Comparison of ENCODE assay signal across 10 cellular contexts in the genomic region with DNA sequence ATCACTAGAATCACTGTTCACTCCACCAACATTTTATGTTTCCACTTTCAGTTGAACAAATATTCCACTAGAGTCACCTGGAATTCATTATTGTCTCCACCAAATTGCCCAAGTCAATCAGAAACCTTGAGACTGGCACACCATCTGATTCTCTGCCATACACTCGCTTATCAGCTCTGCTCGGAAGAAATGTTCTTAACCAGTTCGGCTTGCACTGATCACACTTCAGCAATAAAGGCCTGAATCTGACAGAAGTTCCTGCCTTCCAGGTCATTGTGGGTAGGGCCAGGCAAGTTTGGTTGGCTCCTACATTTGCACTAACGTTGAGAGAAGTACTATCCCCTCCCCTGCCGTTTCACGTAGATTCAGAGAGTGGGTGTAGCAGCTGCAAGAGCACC. TPM values are rescaled to one million over a fixed set of nuclear protein-coding genes. Genes with fewer than 3 reads are reported as not detected.
A peak's percentile ranks its signal among the peaks of the same experiment; 100 is the strongest.
DNase-seq lines count a peak whose midpoint lies in the region; ATAC-seq, FAIRE-seq and TF ChIP-seq lines count a peak whose summit lies in the region.
"Had no signal": no experiment of that assay in that cellular context is flagged by ENCODE, and none has a peak within 500 bp of the region (broad histone marks: within the 10 kb centered on the region; RNA-seq: fewer than 3 reads in every experiment).

No MANE protein-coding gene starts in this region.

- TF ChIP-seq CTCF in HepG2 (CRISPR knock-in tag; IDR thresholded peaks at IDR 0.05): no peak
- TF ChIP-seq CTCF in tibial nerve (IDR thresholded peaks at IDR 0.05): no peak

- FAIRE-seq in HepG2 (lab: Jason Lieb, UNC): no peak

- BruUV-seq in HepG2 (replicated peaks; lab: Mats Ljungman, UMichigan): TSS peak; percentile 45

- H3K4me2 ChIP-seq in HepG2 (ENCODE audit: low read depth, low read length): peak overlapping the region; percentile 91

- TF ChIP-seq POLR2A in HepG2 (IDR thresholded peaks at IDR 0.05; ENCODE audit: insufficient read depth in 1 of 2, low read depth in 2 of 2, low read length in 2 of 2) (0 out of 4 replicates have a peak, but pooled peaks of 1 of the 2 experiments have one; percentile 11), tibial nerve (IDR thresholded peaks at IDR 0.05) (no peak)

- no peaks in the 10 kb centered on the region for H3K9me3 ChIP-seq in HepG2 (ENCODE audit: low read length)
- no peaks in the 10 kb centered on the region for H3K9me3 ChIP-seq in tibial nerve

- peaks cover 60% of the 10 kb centered on the region for H3K4me1 Mint-ChIP-seq in activated CD4-positive, alpha-beta T cell treated with anti-CD3 and anti-CD28 coated beads, Interleukin-2, amount 10 ng/mL, durations not matched to agents 7 days and 5 days

- peaks cover 58% of the 10 kb centered on the region for H3K79me2 ChIP-seq in HepG2 (ENCODE audit: insufficient read depth, low read length)

- DNase-seq in activated CD4-positive, alpha-beta T cell treated with anti-CD3 and anti-CD28 coated beads, Interleukin-2, amount 10 ng/mL, durations not matched to agents 7 days and 5 days: no peak
- no peak for DNase-seq in activated CD4-positive, alpha-beta T cell treated with anti-CD3 and anti-CD28 coated beads for 1 hour
- DNase-seq in HepG2 (ENCODE audit: low spot score) (no peak), tibial nerve (ENCODE audit: low spot score in 2 of 2) (no peak), NCI-H128 (lab: John Stamatoyannopoulos, UW; ENCODE audit: unreplicated experiment) (no peak), OCI-M2 (lab: John Stamatoyannopoulos, UW; ENCODE audit: unreplicated experiment) (no peak), GM19240 (ENCODE audit: insufficient read length, low spot score) (no peak)

- peak overlapping the region; percentile 92 for H3K27ac Mint-ChIP-seq in activated CD4-positive, alpha-beta T cell treated with anti-CD3 and anti-CD28 coated beads, Interleukin-2, amount 10 ng/mL, durations not matched to agents 7 days and 5 days

- no peak overlapping the region for H2AFZ ChIP-seq in HepG2 (ENCODE audit: low read length)

- H3K36me3 ChIP-seq in HepG2 (replicated peaks in 1 of 2; ENCODE audit: control insufficient read depth in 1 of 2, insufficient read depth in 2 of 2, low read length in 2 of 2) (peaks cover 4 to 5% of the 10 kb centered on the region in 2 experiments; a peak in 3 of 5 replicates), tibial nerve (peaks cover 0 to 3% (median 0%) of the 10 kb centered on the region in 3 donors)

- H3K27me3 Mint-ChIP-seq in activated CD4-positive, alpha-beta T cell treated with anti-CD3 and anti-CD28 coated beads, Interleukin-2, amount 10 ng/mL, durations not matched to agents 7 days and 5 days: peaks cover 1% of the 10 kb centered on the region

- CTCF ChIA-PET in activated CD4-positive, alpha-beta T cell treated with anti-CD3 and anti-CD28 coated beads, Interleukin-2, amount 10 ng/mL, durations not matched to agents 7 days and 5 days (lab: Charles Lee): interaction anchor here (0.6 to 2.4 kb wide), 3 partner anchors 11 to 30 kb away, joined by 3 to 9 read pairs (median 4); a partner anchor contains a TSS
- CTCF ChIA-PET in HepG2 (lab: Yijun Ruan, JAX; ENCODE audit: low intra/inter-chr PET ratio, low total read pairs): no interaction called here

- ATAC-seq in HepG2: no peak; the same call in 2 of the 3 replicates

- H3K27ac ChIP-seq in adipose tissue (ENCODE audit: low read depth, low read length) (peak overlapping the region; percentile 70), HepG2 (ENCODE audit: extremely low read length, insufficient read depth, low read length) (peak overlapping the region; percentile 69), tibial nerve (peak overlapping the region; percentile 87 to 95 (median 94))

- in situ Hi-C loops in HepG2 (cut with HindIII; ENCODE audit: extremely low pct_ligation_motif_present, low pct_unique_long_range_greater_than_20kb): loop anchor here (5.0 kb wide), 2 partner anchors 90 to 155 kb away; a partner anchor contains a TSS

- no peaks in the 10 kb centered on the region for H3K9me3 Mint-ChIP-seq in activated CD4-positive, alpha-beta T cell treated with anti-CD3 and anti-CD28 coated beads, Interleukin-2, amount 10 ng/mL, durations not matched to agents 7 days and 5 days

- peaks cover 52% of the 10 kb centered on the region for H3K36me3 Mint-ChIP-seq in activated CD4-positive, alpha-beta T cell treated with anti-CD3 and anti-CD28 coated beads, Interleukin-2, amount 10 ng/mL, durations not matched to agents 7 days and 5 days (ENCODE audit: low read depth)

- TF ChIP-seq EP300 in HepG2 (IDR thresholded peaks at IDR 0.05; ENCODE audit: low read depth in 2 of 2, low read length in 2 of 2): no peak
- TF ChIP-seq EP300 in HepG2 (CRISPR knock-in tag; IDR thresholded peaks at IDR 0.05; ENCODE audit: borderline replicate concordance): no peak
- no peak for TF ChIP-seq EP300 in tibial nerve (IDR thresholded peaks at IDR 0.05)

- H4K20me1 ChIP-seq in HepG2 (ENCODE audit: insufficient read depth, low read length): peaks cover 47% of the 10 kb centered on the region

- no peak for TF ChIP-seq RAD21 in HepG2 (CRISPR knock-in tag; IDR thresholded peaks at IDR 0.05)

- peak overlapping the region; percentile 99 for H3K4me3 Mint-ChIP-seq in activated CD4-positive, alpha-beta T cell treated with anti-CD3 and anti-CD28 coated beads, Interleukin-2, amount 10 ng/mL, durations not matched to agents 7 days and 5 days

- intact Hi-C loops in HepG2 (cut with micrococcal nuclease; ENCODE audit: unreplicated experiment): no loop called here

- H3K4me1 ChIP-seq in HepG2 (ENCODE audit: insufficient read depth, low read length) (peaks cover 62% of the 10 kb centered on the region), tibial nerve (peaks cover 0 to 52% (median 44%) of the 10 kb centered on the region in 4 donors)

- POLR2A ChIA-PET in activated CD4-positive, alpha-beta T cell treated with anti-CD3 and anti-CD28 coated beads, Interleukin-2, amount 10 ng/mL, durations not matched to agents 7 days and 5 days (lab: Charles Lee): interaction anchor here (0.7 to 2.8 kb wide), 2 partner anchors 25 to 204 kb away, joined by 3 to 7 read pairs; a partner anchor contains a TSS
- POLR2A ChIA-PET in HepG2 (lab: Yijun Ruan, JAX): interaction anchor here (0.7 to 0.8 kb wide), 2 partner anchors 12 to 144 kb away, joined by 4 to 6 read pairs; no protein-coding TSS in a partner anchor

- peak overlapping the region; percentile 81 for H3K9ac ChIP-seq in HepG2 (ENCODE audit: insufficient read depth, low read depth, low read length)

- peak overlapping the region; percentile 88 to 98 (median 90) for H3K4me3 ChIP-seq in HepG2 (replicated peaks in 1 of 3; ENCODE audit: insufficient read depth in 1 of 3, low read depth in 2 of 3, low read length in 3 of 3)
- H3K4me3 ChIP-seq in tibial nerve: peak overlapping the region; percentile 71 to 97 (median 89)

- H3K27me3 ChIP-seq in HepG2 (ENCODE audit: control insufficient read depth in 1 of 2, insufficient read depth in 2 of 2, low read length in 2 of 2): no peaks in the 10 kb centered on the region; a peak in 1 of 5 replicates
- no peaks in the 10 kb centered on the region for H3K27me3 ChIP-seq in tibial nerve

- 0 to 2% (median 0%) methylated on average over 6 of the region's 6 CpGs for WGBS in adipose tissue, 3 donors
- 0% methylated on average over 6 of the region's 6 CpGs for WGBS in HepG2 (ENCODE audit: low lambda C conversion rate)
- WGBS in tibial nerve, 2 donors: 0 to 1% methylated on average over 4 to 6 of the region's 6 CpGs

RNA-seq across cellular contexts. Expression of a gene that starts 10.0 kb away (rescaled TPM):
- total RNA-seq in activated CD4-positive, alpha-beta T cell treated with anti-CD3 and anti-CD28 coated beads, Interleukin-2, amount 10 ng/mL, durations not matched to agents 7 days and 5 days: 100 to 1,000 TPM; 781 to 902 TPM
- polyA plus RNA-seq in adipose tissue: 100 to 1,000 TPM in 2 of 3 donors, 10 to 100 TPM in 1; 68.2 to 233 (median 184) TPM
- 307 and 481 TPM in 2 replicates for total RNA-seq in HepG2 (2016; rRNA removed; fragmentation: Illumina TruSeq; extraction: Trizol)
- 53.8 and 55.7 TPM in 2 replicates for total RNA-seq in HepG2 (2016; cell fraction: cytosol; rRNA removed; fragmentation: Illumina TruSeq; extraction: Trizol; ENCODE audit: low read depth)
- 323 and 475 TPM in 2 replicates for total RNA-seq in HepG2 (2016; cell fraction: insoluble cytoplasmic fraction; rRNA removed; fragmentation: Illumina TruSeq; extraction: Trizol)
- total RNA-seq in HepG2 (2016; cell fraction: membrane; rRNA removed; fragmentation: Illumina TruSeq; extraction: Trizol): 138 and 148 TPM in 2 replicates
- 108 and 115 TPM in 2 replicates for total RNA-seq in HepG2 (2016; cell fraction: nucleus; rRNA removed; fragmentation: Illumina TruSeq; extraction: Trizol)
- polyA plus RNA-seq in HepG2 (2011; rRNA removed): 131 and 160 TPM in 2 replicates
- polyA plus RNA-seq in HepG2 (2011; cell fraction: cytosol; rRNA removed): 118 and 149 TPM in 2 replicates
- 45.9 and 62.4 TPM in 2 replicates for polyA plus RNA-seq in HepG2 (2011; cell fraction: nucleus; rRNA removed)
- 153 and 194 TPM in 2 replicates for polyA plus RNA-seq in HepG2 (2012)
- polyA plus RNA-seq in HepG2 (2016; cell fraction: cytosol; fragmentation: Illumina TruSeq; extraction: Trizol; ENCODE audit: low read depth): 89.5 and 101 TPM in 2 replicates
- polyA plus RNA-seq in HepG2 (2016; cell fraction: insoluble cytoplasmic fraction; fragmentation: Illumina TruSeq; extraction: Trizol; ENCODE audit: low read depth): 611 and 615 TPM in 2 replicates
- 145 TPM in 2 replicates for polyA plus RNA-seq in HepG2 (2016; cell fraction: membrane; fragmentation: Illumina TruSeq; extraction: Trizol; ENCODE audit: low read depth)
- 192 and 200 TPM in 2 replicates for polyA plus RNA-seq in HepG2 (2016; cell fraction: nucleus; fragmentation: Illumina TruSeq; extraction: Trizol; ENCODE audit: insufficient read depth, low read depth)
- polyA minus RNA-seq in HepG2 (2011; rRNA and poly(A)+ RNA removed; ENCODE audit: low replicate concordance): 66.0 and 182 TPM in 2 replicates
- 56.6 and 67.6 TPM in 2 replicates for polyA minus RNA-seq in HepG2 (2011; cell fraction: cytosol; rRNA and poly(A)+ RNA removed)
- 52.8 and 54.2 TPM in 2 replicates for polyA minus RNA-seq in HepG2 (2011; cell fraction: nucleus; rRNA and poly(A)+ RNA removed)
- total RNA-seq in tibial nerve: 100 to 1,000 TPM; 170 to 251 (median 222) TPM

RNA-seq across cellular contexts. Expression of a gene that starts 24.2 kb away (rescaled TPM):
- under 1 TPM in 1 of 2 experiments, not detected in 1; 0.65 TPM for total RNA-seq in activated CD4-positive, alpha-beta T cell treated with anti-CD3 and anti-CD28 coated beads, Interleukin-2, amount 10 ng/mL, durations not matched to agents 7 days and 5 days
- polyA plus RNA-seq in adipose tissue (not detected), HepG2 (2011; rRNA removed) (not detected in 2 replicates)
- total RNA-seq in HepG2 (2016; rRNA removed; fragmentation: Illumina TruSeq; extraction: Trizol) (not detected in 2 replicates), tibial nerve (not detected)
- not detected in 2 replicates for total RNA-seq in HepG2 (2016; cell fraction: cytosol; rRNA removed; fragmentation: Illumina TruSeq; extraction: Trizol; ENCODE audit: low read depth)
- total RNA-seq in HepG2 (2016; cell fraction: insoluble cytoplasmic fraction; rRNA removed; fragmentation: Illumina TruSeq; extraction: Trizol): not detected in 2 replicates
- not detected in 2 replicates for total RNA-seq in HepG2 (2016; cell fraction: membrane; rRNA removed; fragmentation: Illumina TruSeq; extraction: Trizol)
- total RNA-seq in HepG2 (2016; cell fraction: nucleus; rRNA removed; fragmentation: Illumina TruSeq; extraction: Trizol): not detected in 2 replicates
- polyA plus RNA-seq in HepG2 (2011; cell fraction: cytosol; rRNA removed): not detected in 2 replicates
- polyA plus RNA-seq in HepG2 (2011; cell fraction: nucleus; rRNA removed): not detected in 2 replicates
- polyA plus RNA-seq in HepG2 (2012): not detected in 2 replicates
- polyA plus RNA-seq in HepG2 (2016; cell fraction: cytosol; fragmentation: Illumina TruSeq; extraction: Trizol; ENCODE audit: low read depth): not detected in 2 replicates
- not detected in 2 replicates for polyA plus RNA-seq in HepG2 (2016; cell fraction: insoluble cytoplasmic fraction; fragmentation: Illumina TruSeq; extraction: Trizol; ENCODE audit: low read depth)
- not detected in 2 replicates for polyA plus RNA-seq in HepG2 (2016; cell fraction: membrane; fragmentation: Illumina TruSeq; extraction: Trizol; ENCODE audit: low read depth)
- not detected in 2 replicates for polyA plus RNA-seq in HepG2 (2016; cell fraction: nucleus; fragmentation: Illumina TruSeq; extraction: Trizol; ENCODE audit: insufficient read depth, low read depth)
- not detected in 2 replicates for polyA minus RNA-seq in HepG2 (2011; rRNA and poly(A)+ RNA removed; ENCODE audit: low replicate concordance)
- not detected in 2 replicates for polyA minus RNA-seq in HepG2 (2011; cell fraction: cytosol; rRNA and poly(A)+ RNA removed)
- not detected in 2 replicates for polyA minus RNA-seq in HepG2 (2011; cell fraction: nucleus; rRNA and poly(A)+ RNA removed)
- total RNA-seq: NCI-H460, occipital lobe had no signal

RNA-seq across cellular contexts. Expression of a gene that starts 27.1 kb away (rescaled TPM):
- total RNA-seq in activated CD4-positive, alpha-beta T cell treated with anti-CD3 and anti-CD28 coated beads, Interleukin-2, amount 10 ng/mL, durations not matched to agents 7 days and 5 days: under 1 TPM; 0.04 to 0.12 TPM
- under 1 TPM in 1 of 3 donors, not detected in 2; 0.02 TPM for polyA plus RNA-seq in adipose tissue
- not detected in 2 replicates for total RNA-seq in HepG2 (2016; rRNA removed; fragmentation: Illumina TruSeq; extraction: Trizol)
- not detected in 2 replicates for total RNA-seq in HepG2 (2016; cell fraction: cytosol; rRNA removed; fragmentation: Illumina TruSeq; extraction: Trizol; ENCODE audit: low read depth)
- not detected in 2 replicates for total RNA-seq in HepG2 (2016; cell fraction: insoluble cytoplasmic fraction; rRNA removed; fragmentation: Illumina TruSeq; extraction: Trizol)
- not detected in 2 replicates for total RNA-seq in HepG2 (2016; cell fraction: membrane; rRNA removed; fragmentation: Illumina TruSeq; extraction: Trizol)
- total RNA-seq in HepG2 (2016; cell fraction: nucleus; rRNA removed; fragmentation: Illumina TruSeq; extraction: Trizol): not detected in 2 replicates
- not detected in 2 replicates for polyA plus RNA-seq in HepG2 (2011; rRNA removed)
- not detected in 2 replicates for polyA plus RNA-seq in HepG2 (2011; cell fraction: cytosol; rRNA removed)
- not detected in 2 replicates for polyA plus RNA-seq in HepG2 (2011; cell fraction: nucleus; rRNA removed)
- not detected in 2 replicates for polyA plus RNA-seq in HepG2 (2012)
- polyA plus RNA-seq in HepG2 (2016; cell fraction: cytosol; fragmentation: Illumina TruSeq; extraction: Trizol; ENCODE audit: low read depth): not detected in 2 replicates
- not detected in 2 replicates for polyA plus RNA-seq in HepG2 (2016; cell fraction: insoluble cytoplasmic fraction; fragmentation: Illumina TruSeq; extraction: Trizol; ENCODE audit: low read depth)
- polyA plus RNA-seq in HepG2 (2016; cell fraction: membrane; fragmentation: Illumina TruSeq; extraction: Trizol; ENCODE audit: low read depth): not detected in 2 replicates
- polyA plus RNA-seq in HepG2 (2016; cell fraction: nucleus; fragmentation: Illumina TruSeq; extraction: Trizol; ENCODE audit: insufficient read depth, low read depth): not detected in 2 replicates
- polyA minus RNA-seq in HepG2 (2011; rRNA and poly(A)+ RNA removed; ENCODE audit: low replicate concordance): 0.04 TPM in 1 of 2 replicates, not detected in the other
- not detected in 2 replicates for polyA minus RNA-seq in HepG2 (2011; cell fraction: cytosol; rRNA and poly(A)+ RNA removed)
- polyA minus RNA-seq in HepG2 (2011; cell fraction: nucleus; rRNA and poly(A)+ RNA removed): 0.12 TPM in 1 of 2 replicates, not detected in the other
- total RNA-seq in tibial nerve: under 1 TPM in 3 of 4 donors, not detected in 1; under 0.01 to 0.30 (median 0.21) TPM

RNA-seq across cellular contexts. Expression of a gene that starts 38.8 kb away (rescaled TPM):
- total RNA-seq in activated CD4-positive, alpha-beta T cell treated with anti-CD3 and anti-CD28 coated beads, Interleukin-2, amount 10 ng/mL, durations not matched to agents 7 days and 5 days: 100 to 1,000 TPM; 186 to 211 TPM
- 10 to 100 TPM; 35.8 to 70.9 (median 67.5) TPM for polyA plus RNA-seq in adipose tissue
- total RNA-seq in HepG2 (2016; rRNA removed; fragmentation: Illumina TruSeq; extraction: Trizol): 74.2 and 75.9 TPM in 2 replicates
- 32.2 and 32.3 TPM in 2 replicates for total RNA-seq in HepG2 (2016; cell fraction: cytosol; rRNA removed; fragmentation: Illumina TruSeq; extraction: Trizol; ENCODE audit: low read depth)
- total RNA-seq in HepG2 (2016; cell fraction: insoluble cytoplasmic fraction; rRNA removed; fragmentation: Illumina TruSeq; extraction: Trizol): 62.4 and 77.2 TPM in 2 replicates
- 48.4 and 51.5 TPM in 2 replicates for total RNA-seq in HepG2 (2016; cell fraction: membrane; rRNA removed; fragmentation: Illumina TruSeq; extraction: Trizol)
- 90.2 and 98.9 TPM in 2 replicates for total RNA-seq in HepG2 (2016; cell fraction: nucleus; rRNA removed; fragmentation: Illumina TruSeq; extraction: Trizol)
- 140 and 159 TPM in 2 replicates for polyA plus RNA-seq in HepG2 (2011; rRNA removed)
- polyA plus RNA-seq in HepG2 (2011; cell fraction: cytosol; rRNA removed): 59.5 and 64.7 TPM in 2 replicates
- 243 and 295 TPM in 2 replicates for polyA plus RNA-seq in HepG2 (2011; cell fraction: nucleus; rRNA removed)
- 73.3 and 82.5 TPM in 2 replicates for polyA plus RNA-seq in HepG2 (2012)
- 27.7 and 30.6 TPM in 2 replicates for polyA plus RNA-seq in HepG2 (2016; cell fraction: cytosol; fragmentation: Illumina TruSeq; extraction: Trizol; ENCODE audit: low read depth)
- 83.4 and 108 TPM in 2 replicates for polyA plus RNA-seq in HepG2 (2016; cell fraction: insoluble cytoplasmic fraction; fragmentation: Illumina TruSeq; extraction: Trizol; ENCODE audit: low read depth)
- polyA plus RNA-seq in HepG2 (2016; cell fraction: membrane; fragmentation: Illumina TruSeq; extraction: Trizol; ENCODE audit: low read depth): 43.4 and 53.2 TPM in 2 replicates
- 205 and 223 TPM in 2 replicates for polyA plus RNA-seq in HepG2 (2016; cell fraction: nucleus; fragmentation: Illumina TruSeq; extraction: Trizol; ENCODE audit: insufficient read depth, low read depth)
- polyA minus RNA-seq in HepG2 (2011; rRNA and poly(A)+ RNA removed; ENCODE audit: low replicate concordance): 231 and 359 TPM in 2 replicates
- polyA minus RNA-seq in HepG2 (2011; cell fraction: cytosol; rRNA and poly(A)+ RNA removed): 29.0 and 31.7 TPM in 2 replicates
- 310 and 330 TPM in 2 replicates for polyA minus RNA-seq in HepG2 (2011; cell fraction: nucleus; rRNA and poly(A)+ RNA removed)
- total RNA-seq in tibial nerve: 10 to 100 TPM; 43.5 to 68.2 (median 55.7) TPM
